16 cellular contexts compared by ENCODE assay signal in genomic region chr4:6714954-6715353, GRCh38. TPM values are rescaled to one million over a fixed set of nuclear protein-coding genes. Genes with fewer than 3 reads are reported as not detected.
DNase-seq lines count a peak whose midpoint lies in the region; ATAC-seq, FAIRE-seq and TF ChIP-seq lines count a peak whose summit lies in the region.
"Had no signal": no experiment of that assay in that cellular context is flagged by ENCODE, and none has a peak within 500 bp of the region (broad histone marks: within the 10 kb centered on the region; RNA-seq: fewer than 3 reads in every experiment).

No MANE protein-coding gene starts in this region.

- no peaks in the 10 kb centered on the region for H3K27me3 ChIP-seq in CD4-positive, alpha-beta T cell (ENCODE audit: control insufficient read depth, insufficient read depth, low read length)
- no peaks in the 10 kb centered on the region for H3K27me3 ChIP-seq in mesendoderm (ENCODE audit: insufficient read depth, low read length, poor library complexity)
- H3K27me3 ChIP-seq: gastroesophageal sphincter had no signal

- no peak for TF ChIP-seq POLR2A in GM12891 (IDR thresholded peaks at IDR 0.05; ENCODE audit: low read depth, low read length)

- H3K4me2 ChIP-seq in mesendoderm (ENCODE audit: low read length) = no peak overlapping the region

- no peak overlapping the region for H3K56ac ChIP-seq in mesendoderm (ENCODE audit: low read length)

- H4K5ac ChIP-seq in mesendoderm (ENCODE audit: low read length) = no peak overlapping the region

- H3K9me3 Mint-ChIP-seq in CD4-positive, alpha-beta T cell = no peaks in the 10 kb centered on the region
- no peaks in the 10 kb centered on the region for H3K9me3 Mint-ChIP-seq in activated CD8-positive, alpha-beta T cell treated with anti-CD3 and anti-CD28 coated beads for 36 hours
- H3K9me3 Mint-ChIP-seq in natural killer cell = no peaks in the 10 kb centered on the region

- H3K79me2 ChIP-seq in mesendoderm (ENCODE audit: control insufficient read depth, insufficient read depth, low read length) = peaks cover 9% of the 10 kb centered on the region

- CTCF ChIA-PET in CD4-positive, alpha-beta T cell (lab: Charles Lee) = interaction anchor here (6.8 kb wide), 1 partner anchor 40 kb away, joined by 74 read pairs; a partner anchor contains a TSS
- CTCF ChIA-PET in activated CD8-positive, alpha-beta T cell treated with anti-CD3 and anti-CD28 coated beads for 36 hours (lab: Charles Lee) = interaction anchor here (1.4 to 4.5 kb wide), 3 partner anchors 13 to 159 kb away, joined by 3 to 40 read pairs (median 14); a partner anchor contains a TSS

- no peaks in the 10 kb centered on the region for H3K9me3 ChIP-seq in CD4-positive, alpha-beta T cell (ENCODE audit: control insufficient read depth, low read length)
- H3K9me3 ChIP-seq: gastroesophageal sphincter had no signal

- H4K8ac ChIP-seq in mesendoderm (ENCODE audit: low read depth, low read length) = no peak overlapping the region

- POLR2A ChIA-PET in CD4-positive, alpha-beta T cell (lab: Charles Lee) = interaction anchor here (0.6 to 10.4 kb wide), 8 partner anchors 20 to 354 kb away, joined by 3 to 221 read pairs (median 30); partner anchors contain the start of genes GRPEL1, MRFAP1 and S100P
- POLR2A ChIA-PET in activated CD8-positive, alpha-beta T cell treated with anti-CD3 and anti-CD28 coated beads for 36 hours (lab: Charles Lee) = interaction anchor here (1.0 to 4.9 kb wide), 10 partner anchors 7 to 158 kb away, joined by 3 to 42 read pairs (median 5); partner anchors contain the start of gene KIAA0232

- H3K4me3 ChIP-seq in mesendoderm (ENCODE audit: low read length) = no peak overlapping the region

- H3K27ac Mint-ChIP-seq in CD4-positive, alpha-beta T cell = peak overlapping the region; percentile 99
- H3K27ac Mint-ChIP-seq in activated CD8-positive, alpha-beta T cell treated with anti-CD3 and anti-CD28 coated beads for 36 hours = no peak overlapping the region
- peak overlapping the region in 1 of 2 donors; percentile 98 for H3K27ac Mint-ChIP-seq in natural killer cell

- H2AK5ac ChIP-seq in mesendoderm (ENCODE audit: low read length) = no peak overlapping the region

- FAIRE-seq in GM12891 (lab: Jason Lieb, UNC) = no peak
- FAIRE-seq: bronchial epithelial cell, keratinocyte had no signal

- H3K9ac ChIP-seq in mesendoderm (ENCODE audit: low read length) = no peak overlapping the region

- H3K27ac ChIP-seq in CD4-positive, alpha-beta T cell (ENCODE audit: low read depth, low read length) = no peak overlapping the region
- no peak overlapping the region for H3K27ac ChIP-seq in mesendoderm (ENCODE audit: low read depth, low read length)

- no peak overlapping the region for H2BK15ac ChIP-seq in mesendoderm (replicated peaks; ENCODE audit: low read depth)

- ATAC-seq in CD4-positive, alpha-beta T cell (ENCODE audit: poor library complexity) = no peak
- ATAC-seq in activated CD8-positive, alpha-beta T cell treated with anti-CD3 and anti-CD28 coated beads for 36 hours = no peak
- no peak for ATAC-seq in natural killer cell
- ATAC-seq: gastroesophageal sphincter had no signal

- no peaks in the 10 kb centered on the region for H3K36me3 ChIP-seq in mesendoderm (ENCODE audit: control insufficient read depth, insufficient read depth, low read length)
- H3K36me3 ChIP-seq: gastroesophageal sphincter had no signal

- TF ChIP-seq CTCF in CD4-positive, alpha-beta T cell (IDR thresholded peaks at IDR 0.05) = no peak
- TF ChIP-seq CTCF in activated CD8-positive, alpha-beta T cell treated with anti-CD3 and anti-CD28 coated beads for 36 hours (IDR thresholded peaks at IDR 0.05) = no peak
- no peak for TF ChIP-seq CTCF in natural killer cell (IDR thresholded peaks at IDR 0.05)

- in situ Hi-C loops in KBM-7 (cut with MboI; ENCODE audit: low pct_unique_long_range_greater_than_20kb, low sequenced_read_pairs) = no loop called here

- no peak overlapping the region for H3K18ac ChIP-seq in mesendoderm (ENCODE audit: low read length)

- no peak overlapping the region for H3K4ac ChIP-seq in mesendoderm (ENCODE audit: low read depth, low read length)

- H2BK120ac ChIP-seq in mesendoderm (ENCODE audit: low read depth, low read length) = no peak overlapping the region

- H2BK5ac ChIP-seq in mesendoderm (ENCODE audit: low read length) = no peak overlapping the region

- peaks cover 7% of the 10 kb centered on the region for H3K79me1 ChIP-seq in mesendoderm (ENCODE audit: low read length)

- WGBS in mesendoderm (ENCODE audit: extremely low coverage, insufficient coverage, low lambda C conversion rate) = no CpG with 5 or more reads among the region's 1 CpG

- H3K27me3 Mint-ChIP-seq in CD4-positive, alpha-beta T cell = no peaks in the 10 kb centered on the region
- no peaks in the 10 kb centered on the region for H3K27me3 Mint-ChIP-seq in activated CD8-positive, alpha-beta T cell treated with anti-CD3 and anti-CD28 coated beads for 36 hours
- no peaks in the 10 kb centered on the region for H3K27me3 Mint-ChIP-seq in natural killer cell (ENCODE audit: low read depth in 2 of 2)

- H3K23ac ChIP-seq in mesendoderm (ENCODE audit: low read length) = no peak overlapping the region

- H3K4me3 Mint-ChIP-seq in CD4-positive, alpha-beta T cell = peak overlapping the region; percentile 73
- peak overlapping the region; percentile 32 for H3K4me3 Mint-ChIP-seq in activated CD8-positive, alpha-beta T cell treated with anti-CD3 and anti-CD28 coated beads for 36 hours
- H3K4me3 Mint-ChIP-seq in natural killer cell = peak overlapping the region; percentile 98

- DNase-seq in CD4-positive, alpha-beta T cell = no peak
- peak; percentile 33 for DNase-seq in KBM-7
- DNase-seq in activated CD8-positive, alpha-beta T cell treated with anti-CD3 and anti-CD28 coated beads for 36 hours = no peak
- DNase-seq in natural killer cell = no peak
- no peak for DNase-seq in posterior vena cava (ENCODE audit: low spot score)
- no peak for DNase-seq in mesendoderm
- DNase-seq in GM19238 (ENCODE audit: insufficient read length, low spot score) = no peak
- no peak for DNase-seq in GM12891 (ENCODE audit: insufficient read length, low spot score)
- DNase-seq: effector memory CD4-positive, alpha-beta T cell; NCI-H1105; NCI-H510A; RPMI8226 had no signal

- H3K4me1 Mint-ChIP-seq in CD4-positive, alpha-beta T cell (ENCODE audit: low read depth) = peaks cover 47% of the 10 kb centered on the region
- H3K4me1 Mint-ChIP-seq in activated CD8-positive, alpha-beta T cell treated with anti-CD3 and anti-CD28 coated beads for 36 hours (ENCODE audit: low read depth) = peaks cover 36% of the 10 kb centered on the region
- peaks cover 37 to 39% of the 10 kb centered on the region in 2 donors for H3K4me1 Mint-ChIP-seq in natural killer cell

- intact Hi-C loops in CD4-positive, alpha-beta T cell (cut with DNase I, micrococcal nuclease) = loop anchor here in 1 of 2 experiments (5.0 kb wide), 2 partner anchors 138 to 272 kb away; partner anchors contain the start of gene MAN2B2
- intact Hi-C loops in activated CD8-positive, alpha-beta T cell treated with anti-CD3 and anti-CD28 coated beads for 36 hours (cut with micrococcal nuclease) = loop anchor here (5.0 kb wide), 1 partner anchor 38 kb away; no protein-coding TSS in a partner anchor
- intact Hi-C loops in natural killer cell (cut with micrococcal nuclease) = no loop called here
- intact Hi-C loops in posterior vena cava (cut with DNase I) = loop anchor here in 1 of 2 donors (10.0 kb wide), 1 partner anchor 350 kb away; the partner anchor contains the start of gene GRPEL1

- H3K4me1 ChIP-seq in mesendoderm (ENCODE audit: control insufficient read depth, low read depth, low read length) = no peaks in the 10 kb centered on the region

- H3K36me3 Mint-ChIP-seq in CD4-positive, alpha-beta T cell (ENCODE audit: low read depth) = peaks cover 12% of the 10 kb centered on the region
- H3K36me3 Mint-ChIP-seq in activated CD8-positive, alpha-beta T cell treated with anti-CD3 and anti-CD28 coated beads for 36 hours (ENCODE audit: low read depth) = peaks cover 14% of the 10 kb centered on the region
- H3K36me3 Mint-ChIP-seq in natural killer cell = no peaks in the 10 kb centered on the region

TF ChIP-seq in GM12891, 5 proteins besides CTCF, POLR2A, EP300 and RAD21:
- no peak for TF ChIP-seq POU2F2 (IDR thresholded peaks at IDR 0.05; ENCODE audit: low read depth, low read length)
- no peak for TF ChIP-seq POLR2AphosphoS5 (IDR thresholded peaks at IDR 0.05; ENCODE audit: low read depth, low read length)
- TF ChIP-seq PAX5 (IDR thresholded peaks at IDR 0.05; ENCODE audit: insufficient read depth, low read length, severe bottlenecking) = no peak
- TF ChIP-seq SPI1 (IDR thresholded peaks at IDR 0.05; ENCODE audit: low read depth, low read length) = no peak
- no peak for TF ChIP-seq TAF1 (IDR thresholded peaks at IDR 0.05; ENCODE audit: low read depth, low read length)

RNA-seq across cellular contexts. Expression of gene BLOC1S4, which starts 1.0 kb away (rescaled TPM):
- 10 to 100 TPM; 24.6 to 27.6 TPM for total RNA-seq in CD4-positive, alpha-beta T cell
- 10 to 100 TPM; 19.1 to 21.8 TPM for total RNA-seq in activated CD8-positive, alpha-beta T cell treated with anti-CD3 and anti-CD28 coated beads for 36 hours
- total RNA-seq in natural killer cell (10 to 100 TPM; 18.9 to 20.1 (median 20.0) TPM), posterior vena cava (1 to 10 TPM; 8.3 to 9.7 TPM)
- 16.0 TPM for polyA plus RNA-seq in mesendoderm (2013, experiment 1 of 2)
- polyA plus RNA-seq in mesendoderm (2013, experiment 2 of 2) = 15.6 TPM
- 10.5 TPM for polyA plus RNA-seq in GM12891 (2012; ENCODE audit: low read depth, missing spikeins)

RNA-seq across cellular contexts. Expression of gene MRFAP1L1, which starts 5.3 kb away (rescaled TPM):
- total RNA-seq in CD4-positive, alpha-beta T cell = 10 to 100 TPM; 26.6 to 27.0 TPM
- total RNA-seq in activated CD8-positive, alpha-beta T cell treated with anti-CD3 and anti-CD28 coated beads for 36 hours = 10 to 100 TPM; 36.7 to 39.2 TPM
- total RNA-seq in natural killer cell = 10 to 100 TPM; 38.4 to 60.9 (median 40.8) TPM
- total RNA-seq in posterior vena cava = 10 to 100 TPM; 35.9 to 43.8 TPM
- 51.6 TPM for polyA plus RNA-seq in mesendoderm (2013, experiment 1 of 2)
- 51.1 TPM for polyA plus RNA-seq in mesendoderm (2013, experiment 2 of 2)
- 27.7 TPM for polyA plus RNA-seq in GM12891 (2012; ENCODE audit: low read depth, missing spikeins)

RNA-seq across cellular contexts. Expression of gene S100P, which starts 21.3 kb away (rescaled TPM):
- 1 to 10 TPM in 1 of 2 experiments, under 1 TPM in 1; 0.58 to 2.8 TPM for total RNA-seq in CD4-positive, alpha-beta T cell
- 1 to 10 TPM; 3.4 to 4.3 TPM for total RNA-seq in activated CD8-positive, alpha-beta T cell treated with anti-CD3 and anti-CD28 coated beads for 36 hours
- total RNA-seq in natural killer cell = 1 to 10 TPM; 2.4 to 4.3 (median 2.7) TPM
- 1 to 10 TPM; 3.5 to 7.8 TPM for total RNA-seq in posterior vena cava
- polyA plus RNA-seq in mesendoderm (2013, experiment 1 of 2) = not detected
- polyA plus RNA-seq in mesendoderm (2013, experiment 2 of 2) = 0.35 TPM
- polyA plus RNA-seq in GM12891 (2012; ENCODE audit: low read depth, missing spikeins) = not detected
- total RNA-seq: HT1080 had no signal

Comparison
In these comparisons a context has a peak if more than half of its experiments do, and no peak if none do; other contexts are left out.
1. H3K4me3 Mint-ChIP-seq: peak in every context shown above with its lines; median percentile 98 in natural killer cell; 73 in CD4-positive, alpha-beta T cell; 32 in activated CD8-positive, alpha-beta T cell treated with anti-CD3 and anti-CD28 coated beads for 36 hours.